In the genomic region with DNA sequence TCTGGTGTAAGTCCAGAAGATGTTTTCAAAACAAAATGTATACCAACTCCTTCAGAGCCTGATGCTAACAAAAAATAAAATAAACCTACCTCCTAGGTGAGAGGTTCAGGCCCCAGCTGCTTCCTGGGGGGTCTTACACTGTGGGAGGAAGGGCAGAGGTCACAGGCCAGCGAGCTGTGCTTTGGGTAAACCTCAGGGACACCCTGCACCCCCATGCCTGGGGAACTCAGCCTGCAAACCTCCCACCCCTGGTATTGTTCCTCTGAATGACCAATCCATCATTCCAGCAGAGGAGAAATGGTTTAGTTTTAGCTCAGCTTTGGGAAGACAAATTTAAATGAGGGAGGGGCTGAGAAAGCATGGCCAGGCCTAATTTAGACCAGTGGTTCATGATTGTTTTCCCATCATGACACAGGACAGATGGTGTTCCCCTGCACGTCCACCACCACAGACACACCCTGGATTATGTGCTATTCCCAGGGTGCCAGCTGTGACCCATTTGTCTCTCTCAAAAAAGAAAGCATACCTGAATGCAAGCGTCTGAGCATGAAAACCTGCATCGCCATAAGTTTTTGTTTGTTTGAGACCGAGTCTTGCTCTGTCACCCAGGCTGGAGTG, we compare ENCODE assay signal across 2 cellular contexts.
TF ChIP-seq lines count a peak whose summit lies in the region.

No MANE protein-coding gene starts in this region.

TF ChIP-seq in SK-N-SH, 30 proteins besides CTCF, POLR2A, EP300 and RAD21 (continued from another document):
- TF ChIP-seq, protein P1, sequence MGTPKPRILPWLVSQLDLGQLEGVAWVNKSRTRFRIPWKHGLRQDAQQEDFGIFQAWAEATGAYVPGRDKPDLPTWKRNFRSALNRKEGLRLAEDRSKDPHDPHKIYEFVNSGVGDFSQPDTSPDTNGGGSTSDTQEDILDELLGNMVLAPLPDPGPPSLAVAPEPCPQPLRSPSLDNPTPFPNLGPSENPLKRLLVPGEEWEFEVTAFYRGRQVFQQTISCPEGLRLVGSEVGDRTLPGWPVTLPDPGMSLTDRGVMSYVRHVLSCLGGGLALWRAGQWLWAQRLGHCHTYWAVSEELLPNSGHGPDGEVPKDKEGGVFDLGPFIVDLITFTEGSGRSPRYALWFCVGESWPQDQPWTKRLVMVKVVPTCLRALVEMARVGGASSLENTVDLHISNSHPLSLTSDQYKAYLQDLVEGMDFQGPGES (IDR thresholded peaks at IDR 0.05; ENCODE audit: low read depth, low read length), result no peak

TF ChIP-seq in SK-N-SH treated with all-trans-retinoic acid at 6 μM for 48 hours, 23 proteins besides CTCF, POLR2A, EP300 and RAD21 (continued from another document):
- TF ChIP-seq, protein P2, sequence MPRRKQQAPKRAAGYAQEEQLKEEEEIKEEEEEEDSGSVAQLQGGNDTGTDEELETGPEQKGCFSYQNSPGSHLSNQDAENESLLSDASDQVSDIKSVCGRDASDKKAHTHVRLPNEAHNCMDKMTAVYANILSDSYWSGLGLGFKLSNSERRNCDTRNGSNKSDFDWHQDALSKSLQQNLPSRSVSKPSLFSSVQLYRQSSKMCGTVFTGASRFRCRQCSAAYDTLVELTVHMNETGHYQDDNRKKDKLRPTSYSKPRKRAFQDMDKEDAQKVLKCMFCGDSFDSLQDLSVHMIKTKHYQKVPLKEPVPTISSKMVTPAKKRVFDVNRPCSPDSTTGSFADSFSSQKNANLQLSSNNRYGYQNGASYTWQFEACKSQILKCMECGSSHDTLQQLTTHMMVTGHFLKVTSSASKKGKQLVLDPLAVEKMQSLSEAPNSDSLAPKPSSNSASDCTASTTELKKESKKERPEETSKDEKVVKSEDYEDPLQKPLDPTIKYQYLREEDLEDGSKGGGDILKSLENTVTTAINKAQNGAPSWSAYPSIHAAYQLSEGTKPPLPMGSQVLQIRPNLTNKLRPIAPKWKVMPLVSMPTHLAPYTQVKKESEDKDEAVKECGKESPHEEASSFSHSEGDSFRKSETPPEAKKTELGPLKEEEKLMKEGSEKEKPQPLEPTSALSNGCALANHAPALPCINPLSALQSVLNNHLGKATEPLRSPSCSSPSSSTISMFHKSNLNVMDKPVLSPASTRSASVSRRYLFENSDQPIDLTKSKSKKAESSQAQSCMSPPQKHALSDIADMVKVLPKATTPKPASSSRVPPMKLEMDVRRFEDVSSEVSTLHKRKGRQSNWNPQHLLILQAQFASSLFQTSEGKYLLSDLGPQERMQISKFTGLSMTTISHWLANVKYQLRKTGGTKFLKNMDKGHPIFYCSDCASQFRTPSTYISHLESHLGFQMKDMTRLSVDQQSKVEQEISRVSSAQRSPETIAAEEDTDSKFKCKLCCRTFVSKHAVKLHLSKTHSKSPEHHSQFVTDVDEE (CRISPR knock-in tag; IDR thresholded peaks at IDR 0.05), result no peak
- TF ChIP-seq, protein P3, sequence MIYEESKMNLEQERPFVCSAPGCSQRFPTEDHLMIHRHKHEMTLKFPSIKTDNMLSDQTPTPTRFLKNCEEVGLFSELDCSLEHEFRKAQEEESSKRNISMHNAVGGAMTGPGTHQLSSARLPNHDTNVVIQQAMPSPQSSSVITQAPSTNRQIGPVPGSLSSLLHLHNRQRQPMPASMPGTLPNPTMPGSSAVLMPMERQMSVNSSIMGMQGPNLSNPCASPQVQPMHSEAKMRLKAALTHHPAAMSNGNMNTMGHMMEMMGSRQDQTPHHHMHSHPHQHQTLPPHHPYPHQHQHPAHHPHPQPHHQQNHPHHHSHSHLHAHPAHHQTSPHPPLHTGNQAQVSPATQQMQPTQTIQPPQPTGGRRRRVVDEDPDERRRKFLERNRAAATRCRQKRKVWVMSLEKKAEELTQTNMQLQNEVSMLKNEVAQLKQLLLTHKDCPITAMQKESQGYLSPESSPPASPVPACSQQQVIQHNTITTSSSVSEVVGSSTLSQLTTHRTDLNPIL (CRISPR knock-in tag; IDR thresholded peaks at IDR 0.05; ENCODE audit: low read depth), result no peak
- no peak for TF ChIP-seq ZNF565 (CRISPR knock-in tag; conservative IDR thresholded peaks at IDR 0.05; ENCODE audit: low read depth)
- no peak for TF ChIP-seq ZNF70 (CRISPR knock-in tag; IDR thresholded peaks at IDR 0.05)
- no peak for TF ChIP-seq SNAI2 (CRISPR knock-in tag; IDR thresholded peaks at IDR 0.05)
